ENCODE assay signal across 18 cellular contexts in genomic region chr6:151372164-151372563, GRCh38. TPM values are rescaled to one million over a fixed set of nuclear protein-coding genes. Genes with fewer than 3 reads are reported as not detected.
A peak's percentile ranks its signal among the peaks of the same experiment; 100 is the strongest.
DNase-seq lines count a peak whose midpoint lies in the region; ATAC-seq lines count a peak whose summit lies in the region.
"Had no signal": no experiment of that assay in that cellular context is flagged by ENCODE, and none has a peak within 500 bp of the region (broad histone marks: within the 10 kb centered on the region; RNA-seq: fewer than 3 reads in every experiment).

No MANE protein-coding gene starts in this region.

- DNase-seq in activated CD4-positive, alpha-beta T cell treated with anti-CD3 and anti-CD28 coated beads for 36 hours, result peak; percentile 47
- no peak for DNase-seq in activated CD4-positive, alpha-beta T cell treated with anti-CD3 and anti-CD28 coated beads for 1 hour
- no peak for DNase-seq in natural killer cell treated with Interleukin-12 subunit alpha and Interleukin-12 subunit beta and Interleukin-15 and Interleukin-18, amount 100 ng/mL, for 72 hours (ENCODE audit: low spot score)
- DNase-seq in superior temporal gyrus (ENCODE audit: extremely low spot score) (no peak), GF-D8 (lab: John Stamatoyannopoulos, UW) (no peak)
- DNase-seq: 8988T; amniotic stem cell; HFFc6; left ventricle myocardium inferior; NCI-H146; NCI-H226; SIG-M5; spleen; stimulated activated naive B cell treated with anti-CD40 and anti-IgM and Interleukin-4, amounts not matched to agents 10 μg/mL and 1 μg/mL and 100 μg/mL, for 72 hours; T-helper 9 cell had no signal

- peaks cover 31% of the 10 kb centered on the region for H3K36me3 Mint-ChIP-seq in activated CD4-positive, alpha-beta T cell treated with anti-CD3 and anti-CD28 coated beads for 36 hours (ENCODE audit: low read depth)
- H3K36me3 Mint-ChIP-seq in T-helper 1 cell treated with Interleukin-12 subunit alpha and Interleukin-12 subunit beta and Interleukin-4 antibody, amounts not matched to agents 30 μg/mL and 1 μg/mL, for 36 hours (ENCODE audit: low read depth), result peaks cover 31% of the 10 kb centered on the region
- H3K36me3 Mint-ChIP-seq in activated T-helper 17 cell treated with anti-CD3 and anti-CD28 coated beads, Interleukin-2, amount 50 U/mL, for 72 hours (ENCODE audit: low read depth), result peaks cover 66% of the 10 kb centered on the region
- peaks cover 18% of the 10 kb centered on the region for H3K36me3 Mint-ChIP-seq in natural killer cell treated with Interleukin-12 subunit alpha and Interleukin-12 subunit beta and Interleukin-15 and Interleukin-18, amount 100 ng/mL, for 72 hours

- H3K4me3 Mint-ChIP-seq in activated CD4-positive, alpha-beta T cell treated with anti-CD3 and anti-CD28 coated beads for 36 hours, result peak overlapping the region; percentile 21
- peak overlapping the region; percentile 80 for H3K4me3 Mint-ChIP-seq in T-helper 1 cell treated with Interleukin-12 subunit alpha and Interleukin-12 subunit beta and Interleukin-4 antibody, amounts not matched to agents 30 μg/mL and 1 μg/mL, for 36 hours
- H3K4me3 Mint-ChIP-seq in activated T-helper 17 cell treated with anti-CD3 and anti-CD28 coated beads, Interleukin-2, amount 50 U/mL, for 72 hours, result peak overlapping the region; percentile 60
- peak overlapping the region; percentile 83 for H3K4me3 Mint-ChIP-seq in natural killer cell treated with Interleukin-12 subunit alpha and Interleukin-12 subunit beta and Interleukin-15 and Interleukin-18, amount 100 ng/mL, for 72 hours
- H3K4me3 Mint-ChIP-seq: HFFc6; stimulated activated naive B cell treated with anti-CD40 and anti-IgM and Interleukin-4, amounts not matched to agents 10 μg/mL and 1 μg/mL and 100 μg/mL, for 72 hours had no signal

- H3K27me3 Mint-ChIP-seq in activated CD4-positive, alpha-beta T cell treated with anti-CD3 and anti-CD28 coated beads for 36 hours, result no peaks in the 10 kb centered on the region
- H3K27me3 Mint-ChIP-seq in T-helper 1 cell treated with Interleukin-12 subunit alpha and Interleukin-12 subunit beta and Interleukin-4 antibody, amounts not matched to agents 30 μg/mL and 1 μg/mL, for 36 hours (ENCODE audit: low read depth), result no peaks in the 10 kb centered on the region
- no peaks in the 10 kb centered on the region for H3K27me3 Mint-ChIP-seq in activated T-helper 17 cell treated with anti-CD3 and anti-CD28 coated beads, Interleukin-2, amount 50 U/mL, for 72 hours
- no peaks in the 10 kb centered on the region for H3K27me3 Mint-ChIP-seq in natural killer cell treated with Interleukin-12 subunit alpha and Interleukin-12 subunit beta and Interleukin-15 and Interleukin-18, amount 100 ng/mL, for 72 hours
- H3K27me3 Mint-ChIP-seq: stimulated activated naive B cell treated with anti-CD40 and anti-IgM and Interleukin-4, amounts not matched to agents 10 μg/mL and 1 μg/mL and 100 μg/mL, for 72 hours had no signal

- CTCF ChIA-PET in activated CD4-positive, alpha-beta T cell treated with anti-CD3 and anti-CD28 coated beads for 36 hours (lab: Charles Lee), result no interaction called here

- peak; percentile 51 for ATAC-seq in activated CD4-positive, alpha-beta T cell treated with anti-CD3 and anti-CD28 coated beads for 36 hours
- ATAC-seq in activated T-helper 17 cell treated with anti-CD3 and anti-CD28 coated beads, Interleukin-2, amount 50 U/mL, for 72 hours (replicated peaks), result peak; percentile 65
- peak in 1 of 2 donors; percentile 47 for ATAC-seq in natural killer cell treated with Interleukin-12 subunit alpha and Interleukin-12 subunit beta and Interleukin-15 and Interleukin-18, amount 100 ng/mL, for 72 hours
- ATAC-seq in GM19328 (IDR thresholded peaks at IDR 0.05; ENCODE audit: unreplicated experiment), result no peak
- ATAC-seq: stimulated activated naive B cell treated with anti-CD40 and anti-IgM and Interleukin-4, amounts not matched to agents 10 μg/mL and 1 μg/mL and 100 μg/mL, for 72 hours had no signal

- peak overlapping the region; percentile 84 for H3K27ac Mint-ChIP-seq in activated CD4-positive, alpha-beta T cell treated with anti-CD3 and anti-CD28 coated beads for 36 hours
- H3K27ac Mint-ChIP-seq in T-helper 1 cell treated with Interleukin-12 subunit alpha and Interleukin-12 subunit beta and Interleukin-4 antibody, amounts not matched to agents 30 μg/mL and 1 μg/mL, for 36 hours, result peak overlapping the region; percentile 91
- H3K27ac Mint-ChIP-seq in activated T-helper 17 cell treated with anti-CD3 and anti-CD28 coated beads, Interleukin-2, amount 50 U/mL, for 72 hours, result peak overlapping the region; percentile 73
- peak overlapping the region; percentile 82 to 91 for H3K27ac Mint-ChIP-seq in natural killer cell treated with Interleukin-12 subunit alpha and Interleukin-12 subunit beta and Interleukin-15 and Interleukin-18, amount 100 ng/mL, for 72 hours
- H3K27ac Mint-ChIP-seq: HFFc6; stimulated activated naive B cell treated with anti-CD40 and anti-IgM and Interleukin-4, amounts not matched to agents 10 μg/mL and 1 μg/mL and 100 μg/mL, for 72 hours had no signal

- POLR2A ChIA-PET in activated CD4-positive, alpha-beta T cell treated with anti-CD3 and anti-CD28 coated beads for 36 hours (lab: Charles Lee), result no interaction called here

- H3K4me1 Mint-ChIP-seq in activated CD4-positive, alpha-beta T cell treated with anti-CD3 and anti-CD28 coated beads for 36 hours, result peaks cover 54% of the 10 kb centered on the region
- peaks cover 56% of the 10 kb centered on the region for H3K4me1 Mint-ChIP-seq in T-helper 1 cell treated with Interleukin-12 subunit alpha and Interleukin-12 subunit beta and Interleukin-4 antibody, amounts not matched to agents 30 μg/mL and 1 μg/mL, for 36 hours (ENCODE audit: low read depth)
- peaks cover 46% of the 10 kb centered on the region for H3K4me1 Mint-ChIP-seq in activated T-helper 17 cell treated with anti-CD3 and anti-CD28 coated beads, Interleukin-2, amount 50 U/mL, for 72 hours
- H3K4me1 Mint-ChIP-seq in natural killer cell treated with Interleukin-12 subunit alpha and Interleukin-12 subunit beta and Interleukin-15 and Interleukin-18, amount 100 ng/mL, for 72 hours (ENCODE audit: low read depth in 2 of 2), result peaks cover 53 to 58% of the 10 kb centered on the region in 2 donors

- no peaks in the 10 kb centered on the region for H3K9me3 Mint-ChIP-seq in activated CD4-positive, alpha-beta T cell treated with anti-CD3 and anti-CD28 coated beads for 36 hours (ENCODE audit: low read depth)
- H3K9me3 Mint-ChIP-seq in T-helper 1 cell treated with Interleukin-12 subunit alpha and Interleukin-12 subunit beta and Interleukin-4 antibody, amounts not matched to agents 30 μg/mL and 1 μg/mL, for 36 hours, result no peaks in the 10 kb centered on the region
- no peaks in the 10 kb centered on the region for H3K9me3 Mint-ChIP-seq in activated T-helper 17 cell treated with anti-CD3 and anti-CD28 coated beads, Interleukin-2, amount 50 U/mL, for 72 hours
- H3K9me3 Mint-ChIP-seq in natural killer cell treated with Interleukin-12 subunit alpha and Interleukin-12 subunit beta and Interleukin-15 and Interleukin-18, amount 100 ng/mL, for 72 hours, result no peaks in the 10 kb centered on the region
- H3K9me3 Mint-ChIP-seq: HFFc6; stimulated activated naive B cell treated with anti-CD40 and anti-IgM and Interleukin-4, amounts not matched to agents 10 μg/mL and 1 μg/mL and 100 μg/mL, for 72 hours had no signal

- intact Hi-C loops in activated CD4-positive, alpha-beta T cell treated with anti-CD3 and anti-CD28 coated beads for 36 hours (cut with DNase I, micrococcal nuclease), result loop anchor here in 1 of 2 experiments (10.0 kb wide), 1 partner anchor 777 kb away; the partner anchor contains the start of gene PLEKHG1

RNA-seq across cellular contexts. Expression of gene ZBTB2, which starts 19.2 kb away (rescaled TPM):
- 10 to 100 TPM; 17.1 to 19.3 TPM for total RNA-seq in activated CD4-positive, alpha-beta T cell treated with anti-CD3 and anti-CD28 coated beads for 36 hours
- total RNA-seq in activated T-helper 17 cell treated with anti-CD3 and anti-CD28 coated beads, Interleukin-2, amount 50 U/mL, for 72 hours, result 10 to 100 TPM; 12.9 to 19.0 TPM
- 10 to 100 TPM; 20.4 to 23.8 TPM for total RNA-seq in natural killer cell treated with Interleukin-12 subunit alpha and Interleukin-12 subunit beta and Interleukin-15 and Interleukin-18, amount 100 ng/mL, for 72 hours

Comparison
In these comparisons a context has a peak if more than half of its experiments do, and no peak if none do; other contexts are left out.
1. H3K4me3 Mint-ChIP-seq: peak in every context shown above with its lines; median percentile 83 in natural killer cell treated with Interleukin-12 subunit alpha and Interleukin-12 subunit beta and Interleukin-15 and Interleukin-18, amount 100 ng/mL, for 72 hours; 80 in T-helper 1 cell treated with Interleukin-12 subunit alpha and Interleukin-12 subunit beta and Interleukin-4 antibody, amounts not matched to agents 30 μg/mL and 1 μg/mL, for 36 hours; 60 in activated T-helper 17 cell treated with anti-CD3 and anti-CD28 coated beads, Interleukin-2, amount 50 U/mL, for 72 hours; 21 in activated CD4-positive, alpha-beta T cell treated with anti-CD3 and anti-CD28 coated beads for 36 hours.